Comparison of ENCODE assay signal across 20 cellular contexts in genomic region chr10:86300399-86300925, GRCh38.
DNase-seq lines count a peak whose midpoint lies in the region; ATAC-seq, FAIRE-seq and TF ChIP-seq lines count a peak whose summit lies in the region.
"Had no signal": no experiment of that assay in that cellular context is flagged by ENCODE, and none has a peak within 500 bp of the region (broad histone marks: within the 10 kb centered on the region; RNA-seq: fewer than 3 reads in every experiment).

No MANE protein-coding gene starts in this region.

- TF ChIP-seq EP300 in HepG2 (IDR thresholded peaks at IDR 0.05; ENCODE audit: low read depth in 2 of 2, low read length in 2 of 2) = no peak
- no peak for TF ChIP-seq EP300 in HepG2 (CRISPR knock-in tag; IDR thresholded peaks at IDR 0.05; ENCODE audit: borderline replicate concordance)
- TF ChIP-seq EP300 in sigmoid colon (IDR thresholded peaks at IDR 0.05) = no peak

- no peak overlapping the region for H2AFZ ChIP-seq in HepG2 (ENCODE audit: low read length)

- no peak for TF ChIP-seq CTCF in right atrium auricular region (IDR thresholded peaks at IDR 0.05)
- no peak for TF ChIP-seq CTCF in HepG2 (CRISPR knock-in tag; IDR thresholded peaks at IDR 0.05)
- TF ChIP-seq CTCF in sigmoid colon (IDR thresholded peaks at IDR 0.05) = no peak

- 0% methylated on average over 2 of the region's 3 CpGs for WGBS in HepG2 (ENCODE audit: low lambda C conversion rate)
- 74 to 83% methylated on average over 3 of the region's 3 CpGs for WGBS in sigmoid colon, 2 donors

- H3K4me3 ChIP-seq in right atrium auricular region (no peak overlapping the region), HepG2 (replicated peaks in 1 of 3; ENCODE audit: insufficient read depth in 1 of 3, low read depth in 2 of 3, low read length in 3 of 3) (no peak overlapping the region), sigmoid colon (no peak overlapping the region)
- H3K4me3 ChIP-seq: Peyer's patch, SJCRH30 had no signal

- intact Hi-C loops in cardiac septum (cut with DNase I) (no loop called here), HepG2 (cut with micrococcal nuclease; ENCODE audit: unreplicated experiment) (loop anchor here (10.0 kb wide), 1 partner anchor 1924 kb away; no protein-coding TSS in a partner anchor), sigmoid colon (cut with DNase I) (no loop called here)

- no peak for TF ChIP-seq POLR2A in HepG2 (IDR thresholded peaks at IDR 0.05; ENCODE audit: insufficient read depth in 1 of 2, low read depth in 2 of 2, low read length in 2 of 2)
- no peak for TF ChIP-seq POLR2A in sigmoid colon (IDR thresholded peaks at IDR 0.05)

- in situ Hi-C loops in HepG2 (cut with HindIII; ENCODE audit: extremely low pct_ligation_motif_present, low pct_unique_long_range_greater_than_20kb) = no loop called here

- TF ChIP-seq RAD21 in HepG2 (CRISPR knock-in tag; IDR thresholded peaks at IDR 0.05) = no peak

- no peak for ATAC-seq in HepG2

- no TSS peak for BruUV-seq in HepG2 (replicated peaks; lab: Mats Ljungman, UMichigan)

- no peaks in the 10 kb centered on the region for H4K20me1 ChIP-seq in HepG2 (ENCODE audit: insufficient read depth, low read length)

- POLR2A ChIA-PET in HepG2 (lab: Yijun Ruan, JAX) = no interaction called here

- H3K9me3 ChIP-seq in right atrium auricular region = no peaks in the 10 kb centered on the region
- no peaks in the 10 kb centered on the region for H3K9me3 ChIP-seq in HepG2 (ENCODE audit: low read length)
- H3K9me3 ChIP-seq in sigmoid colon = no peaks in the 10 kb centered on the region
- H3K9me3 ChIP-seq: Peyer's patch, SJCRH30 had no signal

- H3K79me2 ChIP-seq in HepG2 (ENCODE audit: insufficient read depth, low read length) = no peaks in the 10 kb centered on the region

- no peak for FAIRE-seq in HepG2 (lab: Jason Lieb, UNC)
- FAIRE-seq: A204.1, G401.6, GM12892, H1, HTR-8/SVneo had no signal

- no peak overlapping the region for H3K27ac ChIP-seq in right atrium auricular region
- no peak overlapping the region for H3K27ac ChIP-seq in HepG2 (ENCODE audit: extremely low read length, insufficient read depth, low read length)
- H3K27ac ChIP-seq in sigmoid colon = no peak overlapping the region
- H3K27ac ChIP-seq: C4-2B, Peyer's patch, SJCRH30 had no signal

- no peaks in the 10 kb centered on the region for H3K4me1 ChIP-seq in right atrium auricular region
- H3K4me1 ChIP-seq in HepG2 (ENCODE audit: insufficient read depth, low read length) = no peaks in the 10 kb centered on the region
- H3K4me1 ChIP-seq in sigmoid colon = no peaks in the 10 kb centered on the region
- H3K4me1 ChIP-seq: Peyer's patch, SJCRH30 had no signal

- H3K36me3 ChIP-seq in right atrium auricular region = no peaks in the 10 kb centered on the region
- H3K36me3 ChIP-seq in HepG2 (replicated peaks in 1 of 2; ENCODE audit: control insufficient read depth in 1 of 2, insufficient read depth in 2 of 2, low read length in 2 of 2) = no peaks in the 10 kb centered on the region
- H3K36me3 ChIP-seq in sigmoid colon = no peaks in the 10 kb centered on the region
- H3K36me3 ChIP-seq: Peyer's patch, SJCRH30 had no signal

- H3K27me3 ChIP-seq in right atrium auricular region (no peaks in the 10 kb centered on the region), HepG2 (ENCODE audit: control insufficient read depth in 1 of 2, insufficient read depth in 2 of 2, low read length in 2 of 2) (peaks cover 0 to 3% of the 10 kb centered on the region in 2 experiments; a peak in 2 of 5 replicates), sigmoid colon (no peaks in the 10 kb centered on the region)
- H3K27me3 ChIP-seq: Peyer's patch, SJCRH30 had no signal

- H3K9ac ChIP-seq in HepG2 (ENCODE audit: insufficient read depth, low read depth, low read length) = no peak overlapping the region

- CTCF ChIA-PET in HepG2 (lab: Yijun Ruan, JAX; ENCODE audit: low intra/inter-chr PET ratio, low total read pairs) = no interaction called here

- peak; percentile 14 for DNase-seq in cardiac septum (ENCODE audit: low spot score)
- DNase-seq in right atrium auricular region (ENCODE audit: low spot score) = no peak
- no peak for DNase-seq in HepG2 (ENCODE audit: low spot score)
- DNase-seq in sigmoid colon = peak; percentile 27
- no peak for DNase-seq in middle frontal gyrus (ENCODE audit: extremely low spot score, low spot score)
- DNase-seq in stimulated activated CD4-positive, alpha-beta T cell treated with anti-CD3 and anti-CD28 coated beads, Interleukin-12 subunit alpha, Interleukin-12 subunit beta, amount 100 ng/mL, for 4 hours = no peak
- no peak for DNase-seq in activated CD4-positive, CD25-positive, alpha-beta regulatory T cell treated with anti-CD3 and anti-CD28 coated beads, Interleukin-2, amount 50 U/mL, for 72 hours
- DNase-seq: IMR-90, NCI-H1105 treated with DMSO at 0.1 percent for 48 hours, NCI-H2029 treated with DMSO at 0.1 percent for 48 hours, NCI-H446, NCI-H526, SJCRH30 had no signal

- no peak overlapping the region for H3K4me2 ChIP-seq in HepG2 (ENCODE audit: low read depth, low read length)

TF ChIP-seq in HepG2, 621 proteins besides CTCF, POLR2A, EP300 and RAD21:
- TF ChIP-seq MBD4 (IDR thresholded peaks at IDR 0.05; ENCODE audit: borderline replicate concordance, low read length) (no peak), HMGA1 (CRISPR knock-in tag; conservative IDR thresholded peaks at IDR 0.05) (no peak), ZNF775 (CRISPR knock-in tag; IDR thresholded peaks at IDR 0.05; ENCODE audit: borderline replicate concordance) (no peak), ZMYM2 (CRISPR knock-in tag; IDR thresholded peaks at IDR 0.05) (no peak), PCBP1 (IDR thresholded peaks at IDR 0.05; ENCODE audit: borderline replicate concordance, low read depth, low read length) (0 out of 2 replicates have a peak, but pooled peaks have one; percentile 70), HNRNPK (IDR thresholded peaks at IDR 0.05; ENCODE audit: low read depth, low read length, poor library complexity, severe bottlenecking) (peak; percentile 75)

Comparison
In these comparisons a context has a peak if more than half of its experiments do, and no peak if none do; other contexts are left out.
1. DNase-seq: peak in cardiac septum (single experiment) and sigmoid colon (single experiment); none in right atrium auricular region (single experiment), HepG2 (single experiment), middle frontal gyrus (single experiment), stimulated activated CD4-positive, alpha-beta T cell treated with anti-CD3 and anti-CD28 coated beads, Interleukin-12 subunit alpha, Interleukin-12 subunit beta, amount 100 ng/mL, for 4 hours (single experiment) and activated CD4-positive, CD25-positive, alpha-beta regulatory T cell treated with anti-CD3 and anti-CD28 coated beads, Interleukin-2, amount 50 U/mL, for 72 hours (single experiment).